Comparison of ENCODE assay signal across 22 cellular contexts in the genomic region with DNA sequence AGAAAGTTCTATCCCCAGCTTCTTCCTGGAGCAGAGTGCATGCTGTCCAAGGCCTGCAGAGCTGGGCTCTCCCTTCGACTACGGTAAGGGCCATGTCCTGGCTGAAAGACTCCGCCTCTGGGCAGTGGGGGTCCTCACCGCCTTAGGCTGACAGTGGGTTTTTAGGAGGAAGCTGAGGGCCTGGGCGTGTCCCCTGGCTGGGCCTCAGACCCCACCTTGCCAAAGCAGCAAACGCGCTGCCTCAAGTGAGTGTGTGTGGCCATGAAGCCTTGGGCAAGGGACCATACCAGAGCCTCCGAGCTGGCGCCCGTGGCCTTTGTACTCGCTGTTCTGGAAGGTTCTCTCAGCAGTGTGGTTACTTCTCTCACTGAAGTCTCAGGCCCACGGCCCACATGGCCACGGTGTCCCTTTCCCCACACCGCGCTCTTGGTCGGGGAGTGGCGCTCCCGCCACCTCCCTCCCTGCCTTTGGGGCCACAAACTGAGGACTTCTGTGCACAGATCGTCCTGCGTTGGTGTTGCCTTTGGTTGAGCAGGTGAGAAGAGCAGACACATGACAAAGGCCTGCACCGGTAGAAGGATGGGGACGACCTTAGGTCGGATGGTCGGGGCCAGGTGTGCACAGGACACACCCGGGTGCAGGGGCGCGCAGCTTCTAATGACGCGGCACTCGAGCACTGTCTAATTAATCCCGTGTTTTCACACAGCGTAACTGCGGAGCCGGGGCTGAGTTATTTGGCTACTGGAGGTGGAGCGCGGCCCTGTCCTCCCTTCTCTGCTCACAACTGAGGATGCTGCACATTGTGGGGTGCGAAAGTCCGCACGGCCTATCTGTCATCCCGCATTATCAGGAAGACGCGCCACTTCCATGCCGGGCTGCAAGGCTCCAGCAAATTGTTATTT.
"Had no signal": no experiment of that assay in that cellular context is flagged by ENCODE, and none has a peak within 500 bp of the region (broad histone marks: within the 10 kb centered on the region; RNA-seq: fewer than 3 reads in every experiment).

No MANE protein-coding gene starts in this region.

- H3K4me3 ChIP-seq: K562, PC-9 had no signal

- H3K4me2 ChIP-seq: PC-9 had no signal

- H3K4me1 Mint-ChIP-seq: activated naive CD8-positive, alpha-beta T cell treated with anti-CD3 and anti-CD28 coated beads, Interleukin-2, amount 50 U/mL, for 24 hours; brain; T-helper 17 cell had no signal

- H3K27ac ChIP-seq: PC-9 had no signal

- ATAC-seq: activated CD8-positive, alpha-beta T cell treated with anti-CD3 and anti-CD28 coated beads, Interleukin-2, amount 10 ng/mL, durations not matched to agents 7 days and 5 days; activated naive CD4-positive, alpha-beta T cell treated with anti-CD3 and anti-CD28 coated beads, Interleukin-2, amount 50 U/mL, for 72 hours; activated naive CD8-positive, alpha-beta T cell treated with anti-CD3 and anti-CD28 coated beads, Interleukin-2, amount 50 U/mL, for 24 hours; K562; T-helper 17 cell; WTC11 had no signal

- H3K27ac Mint-ChIP-seq: activated CD8-positive, alpha-beta T cell treated with anti-CD3 and anti-CD28 coated beads, Interleukin-2, amount 10 ng/mL, durations not matched to agents 7 days and 5 days; activated naive CD4-positive, alpha-beta T cell treated with anti-CD3 and anti-CD28 coated beads, Interleukin-2, amount 50 U/mL, for 72 hours; activated naive CD8-positive, alpha-beta T cell treated with anti-CD3 and anti-CD28 coated beads, Interleukin-2, amount 50 U/mL, for 24 hours; brain; T-helper 17 cell; WTC11 had no signal

- H3K4me3 Mint-ChIP-seq: activated CD8-positive, alpha-beta T cell treated with anti-CD3 and anti-CD28 coated beads, Interleukin-2, amount 10 ng/mL, durations not matched to agents 7 days and 5 days; activated naive CD8-positive, alpha-beta T cell treated with anti-CD3 and anti-CD28 coated beads, Interleukin-2, amount 50 U/mL, for 24 hours; brain; T-helper 17 cell; WTC11 had no signal

- H2AFZ ChIP-seq: PC-9 had no signal

- DNase-seq: activated CD4-positive, alpha-beta T cell treated with anti-CD3 and anti-CD28 coated beads for 48 hours; activated CD4-positive, alpha-beta T cell treated with anti-CD3 and anti-CD28 coated beads, Interleukin-2, amount 50 U/mL, for 4 hours; activated CD4-positive, CD25-positive, alpha-beta regulatory T cell treated with anti-CD3 and anti-CD28 coated beads, Interleukin-2, amount 50 U/mL, for 72 hours; activated CD8-positive, alpha-beta T cell treated with anti-CD3 and anti-CD28 coated beads, Interleukin-2, amount 10 ng/mL, durations not matched to agents 7 days and 5 days; activated naive CD4-positive, alpha-beta T cell treated with Interleukin-2 at 50 U/mL for 16 hours; activated naive CD8-positive, alpha-beta T cell treated with anti-CD3 and anti-CD28 coated beads, Interleukin-2, amount 50 U/mL, for 24 hours; amniotic stem cell; Kasumi-1; NCI-H1105 treated with DMSO at 0.1 percent for 48 hours; NCI-H146; NCI-H187 treated with DMSO at 0.1 percent for 48 hours; NCI-H2081 treated with DMSO at 0.1 percent for 48 hours; NCI-H446; NCI-H524; PC-9; SIG-M5; T-helper 17 cell; T-helper 9 cell had no signal

- H3K36me3 Mint-ChIP-seq: brain had no signal

- H3K9me3 Mint-ChIP-seq: activated naive CD8-positive, alpha-beta T cell treated with anti-CD3 and anti-CD28 coated beads, Interleukin-2, amount 50 U/mL, for 24 hours had no signal
